Comparison of ENCODE assay signal across 8 cellular contexts in genomic region chr1:23168462-23169218, GRCh38. TPM values are rescaled to one million over a fixed set of nuclear protein-coding genes. Genes with fewer than 3 reads are reported as not detected.
A peak's percentile ranks its signal among the peaks of the same experiment; 100 is the strongest.
DNase-seq lines count a peak whose midpoint lies in the region; ATAC-seq and FAIRE-seq lines count a peak whose summit lies in the region.

TSS of gene LUZP1 (minus strand) at chr1:23168856.

- CTCF ChIA-PET in activated CD8-positive, alpha-beta memory T cell treated with anti-CD3 and anti-CD28 coated beads, Interleukin-2, amount 10 ng/mL, durations not matched to agents 7 days and 5 days (lab: Charles Lee), result interaction anchor here (1.1 to 10.2 kb wide), 7 partner anchors 16 to 204 kb away, joined by 3 to 107 read pairs (median 6); no protein-coding TSS in a partner anchor

- DNase-seq in HK-2 (ENCODE audit: unreplicated experiment) (peak; percentile 92), NOMO-1 treated with dmso at 0.1 percent for 144 hours (lab: John Stamatoyannopoulos, UW; ENCODE audit: unreplicated experiment) (peak; percentile 61), memory B cell (ENCODE audit: low spot score in 2 of 2) (peak; percentile 82 to 87)
- DNase-seq in activated CD8-positive, alpha-beta memory T cell treated with anti-CD3 and anti-CD28 coated beads, Interleukin-2, amount 10 ng/mL, durations not matched to agents 7 days and 5 days, result peak; percentile 90
- peak; percentile 77 to 85 (median 82) for DNase-seq in effector memory CD8-positive, alpha-beta T cell
- peak; percentile 87 for DNase-seq in stimulated activated CD8-positive, alpha-beta memory T cell treated with anti-CD3 and anti-CD28 coated beads, Interleukin-12 subunit alpha, Interleukin-12 subunit beta, amount 100 ng/mL, for 1 hour (ENCODE audit: low read depth)

- H3K27me3 Mint-ChIP-seq in activated CD8-positive, alpha-beta memory T cell treated with anti-CD3 and anti-CD28 coated beads, Interleukin-2, amount 10 ng/mL, durations not matched to agents 7 days and 5 days, result peaks cover 2% of the 10 kb centered on the region
- no peaks in the 10 kb centered on the region for H3K27me3 Mint-ChIP-seq in effector memory CD8-positive, alpha-beta T cell
- no peaks in the 10 kb centered on the region for H3K27me3 Mint-ChIP-seq in memory B cell

- no peaks in the 10 kb centered on the region for H3K9me3 Mint-ChIP-seq in activated CD8-positive, alpha-beta memory T cell treated with anti-CD3 and anti-CD28 coated beads, Interleukin-2, amount 10 ng/mL, durations not matched to agents 7 days and 5 days (ENCODE audit: low read depth)
- H3K9me3 Mint-ChIP-seq in effector memory CD8-positive, alpha-beta T cell, result no peaks in the 10 kb centered on the region
- no peaks in the 10 kb centered on the region for H3K9me3 Mint-ChIP-seq in memory B cell

- peak within 1 kb of the TSS; percentile 84 for H3K27ac Mint-ChIP-seq in activated CD8-positive, alpha-beta memory T cell treated with anti-CD3 and anti-CD28 coated beads, Interleukin-2, amount 10 ng/mL, durations not matched to agents 7 days and 5 days
- peak within 1 kb of the TSS; percentile 90 to 95 for H3K27ac Mint-ChIP-seq in effector memory CD8-positive, alpha-beta T cell
- peak within 1 kb of the TSS; percentile 96 for H3K27ac Mint-ChIP-seq in memory B cell

- peak; percentile 81 for FAIRE-seq in A204.1 (lab: Jason Lieb, UNC)

- peaks cover 14% of the 10 kb centered on the region for H3K4me1 Mint-ChIP-seq in activated CD8-positive, alpha-beta memory T cell treated with anti-CD3 and anti-CD28 coated beads, Interleukin-2, amount 10 ng/mL, durations not matched to agents 7 days and 5 days
- peaks cover 18 to 27% of the 10 kb centered on the region in 2 donors for H3K4me1 Mint-ChIP-seq in effector memory CD8-positive, alpha-beta T cell (ENCODE audit: low read depth in 2 of 2)
- peaks cover 22% of the 10 kb centered on the region for H3K4me1 Mint-ChIP-seq in memory B cell

- peak within 1 kb of the TSS; percentile 98 for H3K4me3 Mint-ChIP-seq in activated CD8-positive, alpha-beta memory T cell treated with anti-CD3 and anti-CD28 coated beads, Interleukin-2, amount 10 ng/mL, durations not matched to agents 7 days and 5 days
- H3K4me3 Mint-ChIP-seq in effector memory CD8-positive, alpha-beta T cell, result peak within 1 kb of the TSS; percentile 96 to 97
- H3K4me3 Mint-ChIP-seq in memory B cell, result peak within 1 kb of the TSS; percentile 100

- H3K36me3 Mint-ChIP-seq in activated CD8-positive, alpha-beta memory T cell treated with anti-CD3 and anti-CD28 coated beads, Interleukin-2, amount 10 ng/mL, durations not matched to agents 7 days and 5 days, result peaks cover 3% of the 10 kb centered on the region
- peaks cover 17% of the 10 kb centered on the region for H3K36me3 Mint-ChIP-seq in effector memory CD8-positive, alpha-beta T cell (ENCODE audit: insufficient read depth)
- H3K36me3 Mint-ChIP-seq in memory B cell, result peaks cover 3% of the 10 kb centered on the region

- ATAC-seq in GM18873 (IDR thresholded peaks at IDR 0.05; ENCODE audit: low FRiP score, unreplicated experiment) (peak; percentile 45), memory B cell (ENCODE audit: low read depth) (peak; percentile 88)
- peak; percentile 90 for ATAC-seq in activated CD8-positive, alpha-beta memory T cell treated with anti-CD3 and anti-CD28 coated beads, Interleukin-2, amount 10 ng/mL, durations not matched to agents 7 days and 5 days
- peak; percentile 81 for ATAC-seq in effector memory CD8-positive, alpha-beta T cell (replicated peaks)

RNA-seq across cellular contexts. Expression of gene LUZP1, which starts in this region (rescaled TPM):
- 10 to 100 TPM; 19.5 to 20.4 TPM for total RNA-seq in activated CD8-positive, alpha-beta memory T cell treated with anti-CD3 and anti-CD28 coated beads, Interleukin-2, amount 10 ng/mL, durations not matched to agents 7 days and 5 days

Comparison
In these comparisons a context has a peak if more than half of its experiments do, and no peak if none do; other contexts are left out.
1. Peak in every context shown above with its lines: DNase-seq and ATAC-seq.